ENCODE assay signal across 8 cellular contexts in genomic region chr11:82867495-82868082, GRCh38. TPM values are rescaled to one million over a fixed set of nuclear protein-coding genes. Genes with fewer than 3 reads are reported as not detected.
DNase-seq lines count a peak whose midpoint lies in the region; ATAC-seq, FAIRE-seq and TF ChIP-seq lines count a peak whose summit lies in the region.

No MANE protein-coding gene starts in this region.

- peak; percentile 53 for ATAC-seq in GM19372 (IDR thresholded peaks at IDR 0.05; ENCODE audit: low read depth, unreplicated experiment)
- peak; percentile 56 for ATAC-seq in activated naive CD8-positive, alpha-beta T cell treated with anti-CD3 and anti-CD28 coated beads, Interleukin-2, amount 10 ng/mL, durations not matched to agents 7 days and 5 days (ENCODE audit: low read depth)
- peak in 3 of 4 donors; percentile 54 to 62 (median 55) for ATAC-seq in heart left ventricle
- ATAC-seq in psoas muscle = peak; percentile 39 to 67 (median 56)

- H3K27ac Mint-ChIP-seq in activated naive CD8-positive, alpha-beta T cell treated with anti-CD3 and anti-CD28 coated beads, Interleukin-2, amount 10 ng/mL, durations not matched to agents 7 days and 5 days = no peak overlapping the region

- H3K27ac ChIP-seq in SU-DHL-6 (ENCODE audit: low read depth, low read length) (no peak overlapping the region), heart left ventricle (no peak overlapping the region), psoas muscle (no peak overlapping the region)

- DNase-seq in AG09319 (ENCODE audit: extremely low read depth, low read depth) (peak; percentile 54), NCI-H1436 treated with DMSO at 0.1 percent for 48 hours (lab: John Stamatoyannopoulos, UW) (peak; percentile 31), heart left ventricle (peak in 4 of 5 donors; percentile 58 to 84 (median 74)), psoas muscle (peak; percentile 31 to 56), urothelium cell line (ENCODE audit: low spot score) (peak; percentile 66)
- peak; percentile 51 for DNase-seq in activated naive CD8-positive, alpha-beta T cell treated with anti-CD3 and anti-CD28 coated beads, Interleukin-2, amount 10 ng/mL, durations not matched to agents 7 days and 5 days

- no peak overlapping the region for H3K4me3 ChIP-seq in SU-DHL-6 (ENCODE audit: insufficient read depth, low read length, poor library complexity, severe bottlenecking)
- H3K4me3 ChIP-seq in heart left ventricle = peak overlapping the region in 7 of 12 donors; percentile 7 to 38 (median 31)
- H3K4me3 ChIP-seq in psoas muscle = peak overlapping the region; percentile 39

- no peaks in the 10 kb centered on the region for H4K20me1 ChIP-seq in SU-DHL-6 (ENCODE audit: low read depth, low read length)

- POLR2A ChIA-PET in activated naive CD8-positive, alpha-beta T cell treated with anti-CD3 and anti-CD28 coated beads, Interleukin-2, amount 10 ng/mL, durations not matched to agents 7 days and 5 days (lab: Charles Lee) = interaction anchor here (0.8 kb wide), 1 partner anchor 32 kb away, joined by 4 read pairs; the partner anchor contains the start of gene PRCP

- peaks cover 2% of the 10 kb centered on the region for H3K4me1 Mint-ChIP-seq in activated naive CD8-positive, alpha-beta T cell treated with anti-CD3 and anti-CD28 coated beads, Interleukin-2, amount 10 ng/mL, durations not matched to agents 7 days and 5 days

- no peaks in the 10 kb centered on the region for H3K27me3 Mint-ChIP-seq in activated naive CD8-positive, alpha-beta T cell treated with anti-CD3 and anti-CD28 coated beads, Interleukin-2, amount 10 ng/mL, durations not matched to agents 7 days and 5 days

- no peak overlapping the region for H3K9ac ChIP-seq in SU-DHL-6 (ENCODE audit: low read length)

- no peaks in the 10 kb centered on the region for H3K36me3 ChIP-seq in SU-DHL-6 (ENCODE audit: low read length)
- H3K36me3 ChIP-seq in heart left ventricle = no peaks in the 10 kb centered on the region
- H3K36me3 ChIP-seq in psoas muscle (ENCODE audit: insufficient read depth in 1 of 2, low read depth in 1 of 2) = no peaks in the 10 kb centered on the region

- H3F3A ChIP-seq in SU-DHL-6 (ENCODE audit: insufficient read depth) = no peaks in the 10 kb centered on the region

- peak overlapping the region; percentile 62 for H3K4me3 Mint-ChIP-seq in activated naive CD8-positive, alpha-beta T cell treated with anti-CD3 and anti-CD28 coated beads, Interleukin-2, amount 10 ng/mL, durations not matched to agents 7 days and 5 days

- TF ChIP-seq CTCF in AG09319 (IDR thresholded peaks at IDR 0.05; ENCODE audit: low read depth, low read length) = peak; percentile 62
- TF ChIP-seq CTCF in SU-DHL-6 (IDR thresholded peaks at IDR 0.05; ENCODE audit: insufficient read depth, low read length, poor library complexity, severe bottlenecking) = peak; percentile 39
- TF ChIP-seq CTCF in heart left ventricle (IDR thresholded peaks at IDR 0.05) = peak; percentile 60 to 84 (median 76)
- peak; percentile 78 for TF ChIP-seq CTCF in psoas muscle (IDR thresholded peaks at IDR 0.05)

- no peak overlapping the region for H3K4me2 ChIP-seq in SU-DHL-6 (ENCODE audit: low read depth, low read length, poor library complexity, severe bottlenecking)

- no peaks in the 10 kb centered on the region for H3K36me3 Mint-ChIP-seq in activated naive CD8-positive, alpha-beta T cell treated with anti-CD3 and anti-CD28 coated beads, Interleukin-2, amount 10 ng/mL, durations not matched to agents 7 days and 5 days

- H3K4me1 ChIP-seq in heart left ventricle (peaks cover 0 to 48% (median 21%) of the 10 kb centered on the region in 12 donors), psoas muscle (peaks cover 12% of the 10 kb centered on the region)

- H3K9me3 Mint-ChIP-seq in activated naive CD8-positive, alpha-beta T cell treated with anti-CD3 and anti-CD28 coated beads, Interleukin-2, amount 10 ng/mL, durations not matched to agents 7 days and 5 days = no peaks in the 10 kb centered on the region

- intact Hi-C loops in heart left ventricle (cut with DNase I) (loop anchor here in 7 of 10 donors (1.0 to 10.0 kb wide), 6 partner anchors 33 to 153 kb away; partner anchors contain the start of genes DDIAS (in 6 of the 7) and PRCP (in 5 of the 7)), psoas muscle (cut with DNase I) (loop anchor here (2.0 to 5.0 kb wide), 4 partner anchors 33 to 955 kb away; partner anchors contain the start of genes DDIAS (in 1 of the 2) and PRCP (in 1 of the 2))

- no peaks in the 10 kb centered on the region for H3K9me2 ChIP-seq in SU-DHL-6 (replicated peaks; ENCODE audit: insufficient read depth, low read length)

- no peak overlapping the region for H2AFZ ChIP-seq in SU-DHL-6 (ENCODE audit: low read depth, low read length, severe bottlenecking)

- H3K27me3 ChIP-seq in SU-DHL-6 (ENCODE audit: low read length) = no peaks in the 10 kb centered on the region
- no peaks in the 10 kb centered on the region for H3K27me3 ChIP-seq in heart left ventricle
- no peaks in the 10 kb centered on the region for H3K27me3 ChIP-seq in psoas muscle (ENCODE audit: insufficient read depth in 3 of 3, low read length in 2 of 3)

- no peak for TF ChIP-seq POLR2A in heart left ventricle (IDR thresholded peaks at IDR 0.05)

- H3K9me3 ChIP-seq in SU-DHL-6 (ENCODE audit: insufficient read depth, low read length) (no peaks in the 10 kb centered on the region), heart left ventricle (no peaks in the 10 kb centered on the region), psoas muscle (no peaks in the 10 kb centered on the region)

- 14 to 16% (median 15%) methylated on average over 10 of the region's 10 CpGs for WGBS in heart left ventricle, 4 donors
- WGBS in psoas muscle, 3 donors = 14 to 16% (median 14%) methylated on average over 10 of the region's 10 CpGs

- no peak for FAIRE-seq in urothelium cell line (lab: Jason Lieb, UNC)

- no peaks in the 10 kb centered on the region for H3K79me2 ChIP-seq in SU-DHL-6 (ENCODE audit: insufficient read depth, low read length)

RNA-seq across cellular contexts. Expression of gene PRCP, which starts 32.6 kb away (rescaled TPM):
- 10 to 100 TPM; 21.3 to 25.6 TPM for total RNA-seq in activated naive CD8-positive, alpha-beta T cell treated with anti-CD3 and anti-CD28 coated beads, Interleukin-2, amount 10 ng/mL, durations not matched to agents 7 days and 5 days
- total RNA-seq in heart left ventricle = 10 to 100 TPM; 29.7 to 99.4 (median 44.0) TPM
- polyA plus RNA-seq in heart left ventricle = 10 to 100 TPM; 21.2 to 44.0 TPM
- 10 to 100 TPM; 11.5 to 23.5 (median 15.2) TPM for total RNA-seq in psoas muscle
- polyA plus RNA-seq in psoas muscle = 10 to 100 TPM; 11.8 to 12.8 (median 12.1) TPM

RNA-seq across cellular contexts. Expression of gene DDIAS, which starts 33.9 kb away (rescaled TPM):
- 10 to 100 TPM in 1 of 2 experiments, 1 to 10 TPM in 1; 8.8 to 10.6 TPM for total RNA-seq in activated naive CD8-positive, alpha-beta T cell treated with anti-CD3 and anti-CD28 coated beads, Interleukin-2, amount 10 ng/mL, durations not matched to agents 7 days and 5 days
- 1 to 10 TPM in 3 of 9 donors, under 1 TPM in 5, not detected in 1; 0.18 to 3.5 (median 0.73) TPM for total RNA-seq in heart left ventricle
- under 1 TPM; 0.08 to 0.55 TPM for polyA plus RNA-seq in heart left ventricle
- 1 to 10 TPM in 2 of 4 donors, under 1 TPM in 2; 0.21 to 2.1 (median 1.1) TPM for total RNA-seq in psoas muscle
- polyA plus RNA-seq in psoas muscle = 1 to 10 TPM in 2 of 3 donors, under 1 TPM in 1; 0.94 to 6.6 (median 3.1) TPM
